ENCODE assay signal across 15 cellular contexts in the genomic region with DNA sequence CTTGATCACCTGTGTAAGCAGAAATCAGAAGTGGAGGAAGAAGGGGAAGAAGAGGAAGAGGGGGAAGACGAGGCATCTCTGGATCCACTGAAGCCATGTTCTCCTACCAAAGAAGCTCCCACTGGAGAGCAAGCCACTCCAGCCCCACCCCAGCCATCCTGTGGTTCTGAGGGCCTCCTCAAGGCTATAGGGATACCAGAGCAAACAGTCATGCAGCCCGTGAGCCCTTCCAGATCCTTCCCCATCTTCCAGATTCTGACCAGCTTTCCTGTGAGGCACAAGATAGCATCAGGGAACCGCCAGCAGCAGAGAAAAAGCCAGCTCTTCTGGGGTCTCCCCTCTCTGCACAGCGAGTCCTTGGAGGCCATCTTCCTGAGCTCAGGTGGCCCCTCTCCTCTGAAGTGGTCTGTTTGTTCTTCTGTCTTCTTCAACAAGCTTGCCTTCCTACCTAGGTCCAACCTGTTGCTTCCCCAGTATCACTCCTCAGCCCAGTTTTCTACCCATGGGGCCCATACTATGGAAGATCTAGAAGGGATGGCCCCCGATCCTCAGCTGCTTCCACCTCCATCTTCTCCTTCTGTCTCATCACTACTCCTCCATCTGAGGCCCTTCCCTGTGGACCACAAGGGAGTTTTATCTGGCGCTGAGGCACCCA. TPM values are rescaled to one million over a fixed set of nuclear protein-coding genes. Genes with fewer than 3 reads are reported as not detected.
DNase-seq lines count a peak whose midpoint lies in the region; ATAC-seq and TF ChIP-seq lines count a peak whose summit lies in the region.
"Had no signal": no experiment of that assay in that cellular context is flagged by ENCODE, and none has a peak within 500 bp of the region (broad histone marks: within the 10 kb centered on the region; RNA-seq: fewer than 3 reads in every experiment).

No MANE protein-coding gene starts in this region.

- 92% methylated on average over 4 to 6 of the region's 6 CpGs for WGBS in endodermal cell (ENCODE audit: insufficient coverage in 1 of 2, insufficient read length in 1 of 2), 2 experiments
- no CpG with 5 or more reads among the region's 6 CpGs for WGBS in trophoblast cell (ENCODE audit: extremely low coverage, insufficient coverage, insufficient read length)

- H3K4me3 ChIP-seq in NT2/D1 (ENCODE audit: insufficient read length, low read depth) (no peak overlapping the region), endodermal cell (ENCODE audit: low read length) (no peak overlapping the region), trophoblast cell (ENCODE audit: low read depth, low read length) (no peak overlapping the region)
- H3K4me3 ChIP-seq: SJSA1 had no signal

- H3K27ac Mint-ChIP-seq in activated T-cell treated with anti-CD3 and anti-CD28 coated beads, Interleukin-2, amount 50 U/mL, for 24 hours = peak overlapping the region; percentile 50
- no peak overlapping the region for H3K27ac Mint-ChIP-seq in activated T-cell treated with anti-CD3 and anti-CD28 coated beads, Interleukin-2, amount 50 U/mL, for 72 hours
- H3K27ac Mint-ChIP-seq in endodermal cell = peak overlapping the region; percentile 58

- ATAC-seq in activated T-cell treated with anti-CD3 and anti-CD28 coated beads, Interleukin-2, amount 50 U/mL, for 72 hours (replicated peaks in 1 of 2) = no peak
- no peak for ATAC-seq in GM18868 (IDR thresholded peaks at IDR 0.05; ENCODE audit: unreplicated experiment)

- no peak overlapping the region for H3K14ac ChIP-seq in trophoblast cell (ENCODE audit: low read length)

- H2AK5ac ChIP-seq in trophoblast cell (ENCODE audit: low read length) = no peak overlapping the region

- no peak overlapping the region for H4K12ac ChIP-seq in trophoblast cell (ENCODE audit: low read depth, low read length)

- no peak overlapping the region for H3K4me2 ChIP-seq in trophoblast cell (ENCODE audit: low read length)

- H3K36me3 Mint-ChIP-seq in activated T-cell treated with anti-CD3 and anti-CD28 coated beads, Interleukin-2, amount 50 U/mL, for 24 hours (ENCODE audit: low read depth) = peaks cover 56% of the 10 kb centered on the region
- H3K36me3 Mint-ChIP-seq in activated T-cell treated with anti-CD3 and anti-CD28 coated beads, Interleukin-2, amount 50 U/mL, for 72 hours (ENCODE audit: insufficient read depth in 2 of 2) = peaks cover 0 to 1% of the 10 kb centered on the region in 2 donors
- peaks cover 53% of the 10 kb centered on the region for H3K36me3 Mint-ChIP-seq in endodermal cell (ENCODE audit: low read depth)

- H2AFZ ChIP-seq in trophoblast cell (ENCODE audit: insufficient read depth, low read length, poor library complexity) = no peak overlapping the region

- no peaks in the 10 kb centered on the region for H3K4me1 Mint-ChIP-seq in activated T-cell treated with anti-CD3 and anti-CD28 coated beads, Interleukin-2, amount 50 U/mL, for 24 hours (ENCODE audit: low read depth)
- H3K4me1 Mint-ChIP-seq in activated T-cell treated with anti-CD3 and anti-CD28 coated beads, Interleukin-2, amount 50 U/mL, for 72 hours (ENCODE audit: low read depth) = no peaks in the 10 kb centered on the region
- no peaks in the 10 kb centered on the region for H3K4me1 Mint-ChIP-seq in endodermal cell

- no peak overlapping the region for H3K4me3 Mint-ChIP-seq in activated T-cell treated with anti-CD3 and anti-CD28 coated beads, Interleukin-2, amount 50 U/mL, for 24 hours
- H3K4me3 Mint-ChIP-seq in activated T-cell treated with anti-CD3 and anti-CD28 coated beads, Interleukin-2, amount 50 U/mL, for 72 hours = no peak overlapping the region
- no peak overlapping the region for H3K4me3 Mint-ChIP-seq in endodermal cell
- H3K4me3 Mint-ChIP-seq: CD8-positive, alpha-beta memory T cell had no signal

- H4K8ac ChIP-seq in trophoblast cell (ENCODE audit: low read depth, low read length) = peak overlapping the region; percentile 6

- no peaks in the 10 kb centered on the region for H3K9me3 Mint-ChIP-seq in activated T-cell treated with anti-CD3 and anti-CD28 coated beads, Interleukin-2, amount 50 U/mL, for 24 hours
- H3K9me3 Mint-ChIP-seq in activated T-cell treated with anti-CD3 and anti-CD28 coated beads, Interleukin-2, amount 50 U/mL, for 72 hours = no peaks in the 10 kb centered on the region
- no peaks in the 10 kb centered on the region for H3K9me3 Mint-ChIP-seq in endodermal cell
- H3K9me3 Mint-ChIP-seq: CD8-positive, alpha-beta memory T cell had no signal

- H3K27me3 ChIP-seq in NT2/D1 (ENCODE audit: insufficient read depth, insufficient read length) (no peaks in the 10 kb centered on the region), endodermal cell (ENCODE audit: control insufficient read depth, insufficient read depth, low read length, poor library complexity, severe bottlenecking) (no peaks in the 10 kb centered on the region), trophoblast cell (ENCODE audit: insufficient read depth, low read length) (no peaks in the 10 kb centered on the region)
- H3K27me3 ChIP-seq: SJSA1 had no signal

- no peak overlapping the region for H2BK120ac ChIP-seq in trophoblast cell (ENCODE audit: insufficient read depth, low read length, poor library complexity)

- H3K27me3 Mint-ChIP-seq in activated T-cell treated with anti-CD3 and anti-CD28 coated beads, Interleukin-2, amount 50 U/mL, for 24 hours = no peaks in the 10 kb centered on the region
- no peaks in the 10 kb centered on the region for H3K27me3 Mint-ChIP-seq in activated T-cell treated with anti-CD3 and anti-CD28 coated beads, Interleukin-2, amount 50 U/mL, for 72 hours (ENCODE audit: low read depth)
- no peaks in the 10 kb centered on the region for H3K27me3 Mint-ChIP-seq in endodermal cell (ENCODE audit: insufficient read depth)
- H3K27me3 Mint-ChIP-seq: CD8-positive, alpha-beta memory T cell had no signal

- H3K4ac ChIP-seq in trophoblast cell (ENCODE audit: low read depth, low read length) = no peak overlapping the region

- no peak for TF ChIP-seq CTCF in endodermal cell (conservative IDR thresholded peaks at IDR 0.05)

- H2BK5ac ChIP-seq in trophoblast cell (ENCODE audit: low read depth, low read length, poor library complexity) = peak overlapping the region; percentile 16

- H3K18ac ChIP-seq in trophoblast cell (ENCODE audit: low read length) = no peak overlapping the region

- H2BK12ac ChIP-seq in trophoblast cell (ENCODE audit: low read length) = no peak overlapping the region

- no peak for DNase-seq in activated T-cell treated with anti-CD3 and anti-CD28 coated beads, Interleukin-2, amount 50 U/mL, for 24 hours
- DNase-seq in activated T-cell treated with anti-CD3 and anti-CD28 coated beads, Interleukin-2, amount 50 U/mL, for 72 hours = no peak
- DNase-seq in NT2/D1 (ENCODE audit: low read depth, low spot score) (no peak), endodermal cell (no peak), trophoblast cell (peak; percentile 67), AG08396 (ENCODE audit: low spot score) (no peak)
- DNase-seq in effector CD8-positive, alpha-beta T cell (lab: John Stamatoyannopoulos, UW) = no peak
- DNase-seq: CD8-positive, alpha-beta memory T cell; KBM-7; NCI-H1417 treated with DMSO at 0.1 percent for 48 hours; NCI-H187 treated with DMSO at 0.1 percent for 48 hours; NCI-H226; NCI-H524 had no signal

- H3K79me2 ChIP-seq in trophoblast cell (ENCODE audit: control insufficient read depth, insufficient read depth, low read length, poor library complexity) = no peaks in the 10 kb centered on the region

- no peak overlapping the region for H3K23ac ChIP-seq in trophoblast cell (ENCODE audit: low read length)

- H3K36me3 ChIP-seq in NT2/D1 (ENCODE audit: insufficient read depth, insufficient read length, low read length) = peaks cover 13% of the 10 kb centered on the region
- H3K36me3 ChIP-seq in endodermal cell (ENCODE audit: control insufficient read depth, insufficient read depth, low read length) = peaks cover 27% of the 10 kb centered on the region
- H3K36me3 ChIP-seq in trophoblast cell (ENCODE audit: control insufficient read depth in 1 of 2, insufficient read depth in 2 of 2, low read length in 2 of 2) = peaks cover 16 to 20% of the 10 kb centered on the region in 2 experiments
- H3K36me3 ChIP-seq: SJSA1 had no signal

- H3K9ac ChIP-seq in NT2/D1 (ENCODE audit: insufficient read length, low read depth) (peak overlapping the region; percentile 21), endodermal cell (ENCODE audit: extremely low read depth, low read length, poor library complexity, severe bottlenecking) (no peak overlapping the region), trophoblast cell (ENCODE audit: low read length) (no peak overlapping the region)

- no peaks in the 10 kb centered on the region for H3K9me3 ChIP-seq in NT2/D1 (ENCODE audit: insufficient read depth, low read length)
- H3K9me3 ChIP-seq in endodermal cell (ENCODE audit: control insufficient read depth, low read length) = no peaks in the 10 kb centered on the region
- H3K9me3 ChIP-seq in trophoblast cell (ENCODE audit: insufficient read depth, low read depth, low read length) = peaks cover 4% of the 10 kb centered on the region
- H3K9me3 ChIP-seq: SJSA1 had no signal

- H3K27ac ChIP-seq in endodermal cell (ENCODE audit: low read depth, low read length) (no peak overlapping the region), trophoblast cell (ENCODE audit: low read depth, low read length) (peak overlapping the region; percentile 30)
- H3K27ac ChIP-seq: SJSA1 had no signal

- peak overlapping the region; percentile 42 for H4K91ac ChIP-seq in trophoblast cell (ENCODE audit: low read depth, low read length)

- H3K4me1 ChIP-seq in NT2/D1 (ENCODE audit: insufficient read depth, insufficient read length) (peaks cover 12% of the 10 kb centered on the region), endodermal cell (ENCODE audit: control insufficient read depth, insufficient read depth, low read length) (peaks cover 4% of the 10 kb centered on the region), trophoblast cell (ENCODE audit: control insufficient read depth in 1 of 2, insufficient read depth in 2 of 2, low read length in 2 of 2) (peaks cover 14 to 22% of the 10 kb centered on the region in 2 experiments)
- H3K4me1 ChIP-seq: SJSA1 had no signal

- no peaks in the 10 kb centered on the region for H3K79me1 ChIP-seq in trophoblast cell (ENCODE audit: low read length)

RNA-seq across cellular contexts. Expression of a gene that starts 29.4 kb away (rescaled TPM):
- total RNA-seq in activated T-cell treated with anti-CD3 and anti-CD28 coated beads, Interleukin-2, amount 50 U/mL, for 72 hours = 100 to 1,000 TPM; 190 to 199 TPM
- total RNA-seq in endodermal cell = 100 to 1,000 TPM; 497 to 510 TPM
- polyA plus RNA-seq in endodermal cell (2013, experiment 1 of 2) = 225 TPM
- polyA plus RNA-seq in endodermal cell (2013, experiment 2 of 2) = 232 TPM
- 250 and 256 TPM in 2 replicates for polyA plus RNA-seq in trophoblast cell (2013)

RNA-seq across cellular contexts. Expression of a gene that starts 36.7 kb away (rescaled TPM):
- 100 to 1,000 TPM in 1 of 2 donors, 10 to 100 TPM in 1; 94.8 to 116 TPM for total RNA-seq in activated T-cell treated with anti-CD3 and anti-CD28 coated beads, Interleukin-2, amount 50 U/mL, for 72 hours
- total RNA-seq in endodermal cell = 100 to 1,000 TPM in 1 of 2 donors, 10 to 100 TPM in 1; 94.7 to 112 TPM
- 63.6 TPM for polyA plus RNA-seq in endodermal cell (2013, experiment 1 of 2)
- polyA plus RNA-seq in endodermal cell (2013, experiment 2 of 2) = 51.9 TPM
- polyA plus RNA-seq in trophoblast cell (2013) = 31.6 and 33.8 TPM in 2 replicates

RNA-seq across cellular contexts. Expression of a gene that starts 53.4 kb away (rescaled TPM):
- total RNA-seq in activated T-cell treated with anti-CD3 and anti-CD28 coated beads, Interleukin-2, amount 50 U/mL, for 72 hours = 10 to 100 TPM; 25.6 to 27.9 TPM
- 10 to 100 TPM; 29.6 to 34.9 TPM for total RNA-seq in endodermal cell
- polyA plus RNA-seq in endodermal cell (2013, experiment 1 of 2) = 21.1 TPM
- polyA plus RNA-seq in endodermal cell (2013, experiment 2 of 2) = 21.6 TPM
- polyA plus RNA-seq in trophoblast cell (2013) = 14.0 and 14.6 TPM in 2 replicates

RNA-seq across cellular contexts. Expression of a gene that starts 53.5 kb away (rescaled TPM):
- total RNA-seq in activated T-cell treated with anti-CD3 and anti-CD28 coated beads, Interleukin-2, amount 50 U/mL, for 72 hours = 10 to 100 TPM in 1 of 2 donors, 1 to 10 TPM in 1; 9.9 to 10.6 TPM
- 10 to 100 TPM; 19.8 to 40.1 TPM for total RNA-seq in endodermal cell
- polyA plus RNA-seq in endodermal cell (2013, experiment 1 of 2) = 48.8 TPM
- polyA plus RNA-seq in endodermal cell (2013, experiment 2 of 2) = 49.6 TPM
- 11.8 and 12.4 TPM in 2 replicates for polyA plus RNA-seq in trophoblast cell (2013)

RNA-seq across cellular contexts. Expression of a gene that starts 59.9 kb away (rescaled TPM):
- total RNA-seq in activated T-cell treated with anti-CD3 and anti-CD28 coated beads, Interleukin-2, amount 50 U/mL, for 72 hours = 100 to 1,000 TPM; 151 to 169 TPM
- total RNA-seq in endodermal cell = 100 to 1,000 TPM; 158 to 201 TPM
- 126 TPM for polyA plus RNA-seq in endodermal cell (2013, experiment 1 of 2)
- polyA plus RNA-seq in endodermal cell (2013, experiment 2 of 2) = 118 TPM
- polyA plus RNA-seq in trophoblast cell (2013) = 81.6 and 83.4 TPM in 2 replicates

Comparison
In these comparisons a context has a peak if more than half of its experiments do, and no peak if none do; other contexts are left out.
1. DNase-seq: peak in trophoblast cell (2 of 2); none in activated T-cell treated with anti-CD3 and anti-CD28 coated beads, Interleukin-2, amount 50 U/mL, for 24 hours (single experiment), activated T-cell treated with anti-CD3 and anti-CD28 coated beads, Interleukin-2, amount 50 U/mL, for 72 hours (0 of 2), NT2/D1 (single experiment), endodermal cell (single experiment), effector CD8-positive, alpha-beta T cell (single experiment) and AG08396 (single experiment).